ENCODE assay signal across 11 cellular contexts in the genomic region with DNA sequence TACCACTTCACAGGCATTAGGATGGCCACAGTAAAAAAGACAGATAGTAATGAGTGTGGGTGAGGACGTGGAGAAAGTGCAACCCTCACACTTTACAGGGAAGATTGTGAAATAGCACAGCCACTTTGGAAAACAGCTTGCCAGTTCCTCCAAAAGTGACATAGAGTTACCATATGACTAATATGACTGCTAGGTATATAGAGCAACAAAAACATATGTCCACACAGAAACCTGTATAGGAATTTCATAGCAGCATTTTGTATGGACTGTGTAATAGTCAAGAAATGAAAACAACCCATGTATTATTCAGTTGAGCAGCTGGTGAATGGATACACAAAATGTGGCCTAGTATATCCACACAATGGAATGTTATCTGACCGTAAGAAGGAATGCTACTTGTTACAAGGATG. TPM values are rescaled to one million over a fixed set of nuclear protein-coding genes. Genes with fewer than 3 reads are reported as not detected.
A peak's percentile ranks its signal among the peaks of the same experiment; 100 is the strongest.
DNase-seq lines count a peak whose midpoint lies in the region; TF ChIP-seq lines count a peak whose summit lies in the region.
"Had no signal": no experiment of that assay in that cellular context is flagged by ENCODE, and none has a peak within 500 bp of the region (broad histone marks: within the 10 kb centered on the region; RNA-seq: fewer than 3 reads in every experiment).

No MANE protein-coding gene starts in this region.

- peaks cover 49% of the 10 kb centered on the region for H3K4me1 Mint-ChIP-seq in CD14-positive monocyte
- peaks cover 9% of the 10 kb centered on the region for H3K4me1 Mint-ChIP-seq in endodermal cell

- H3K9me3 ChIP-seq in endodermal cell (ENCODE audit: control insufficient read depth, low read length) (peaks cover 10% of the 10 kb centered on the region), muscle layer of colon (ENCODE audit: low read length) (no peaks in the 10 kb centered on the region)

- H3K9ac ChIP-seq in endodermal cell (ENCODE audit: extremely low read depth, low read length, poor library complexity, severe bottlenecking) (no peak overlapping the region), muscle layer of colon (ENCODE audit: low read length) (no peak overlapping the region)

- H3K4me1 ChIP-seq in endodermal cell (ENCODE audit: control insufficient read depth, insufficient read depth, low read length) (no peaks in the 10 kb centered on the region), muscle layer of colon (ENCODE audit: insufficient read depth, low read length) (peaks cover 62% of the 10 kb centered on the region)

- H3K27ac ChIP-seq in endodermal cell (ENCODE audit: low read depth, low read length) (no peak overlapping the region), muscle layer of colon (ENCODE audit: low read depth, low read length) (peak overlapping the region; percentile 71)

- peak overlapping the region; percentile 63 to 93 (median 85) for H3K27ac Mint-ChIP-seq in CD14-positive monocyte
- no peak overlapping the region for H3K27ac Mint-ChIP-seq in endodermal cell
- H3K27ac Mint-ChIP-seq: activated naive CD8-positive, alpha-beta T cell treated with anti-CD3 and anti-CD28 coated beads, Interleukin-2, amount 10 ng/mL, durations not matched to agents 7 days and 5 days had no signal

- H3K36me3 ChIP-seq in endodermal cell (ENCODE audit: control insufficient read depth, insufficient read depth, low read length) = no peaks in the 10 kb centered on the region
- no peaks in the 10 kb centered on the region for H3K36me3 ChIP-seq in muscle layer of colon (ENCODE audit: insufficient read depth, low read length)

- H3K9me3 Mint-ChIP-seq in CD14-positive monocyte = peaks cover 0 to 3% (median 0%) of the 10 kb centered on the region in 7 donors
- H3K9me3 Mint-ChIP-seq in endodermal cell = no peaks in the 10 kb centered on the region

- H3K27me3 ChIP-seq in endodermal cell (ENCODE audit: control insufficient read depth, insufficient read depth, low read length, poor library complexity, severe bottlenecking) (no peaks in the 10 kb centered on the region), muscle layer of colon (ENCODE audit: control insufficient read depth in 1 of 2, insufficient read depth in 2 of 2, low read length in 2 of 2) (no peaks in the 10 kb centered on the region)

- H3K27me3 Mint-ChIP-seq in CD14-positive monocyte (ENCODE audit: low read depth in 3 of 3) (peaks cover 0 to 4% (median 0%) of the 10 kb centered on the region in 3 donors), endodermal cell (ENCODE audit: insufficient read depth) (peaks cover 2% of the 10 kb centered on the region)
- H3K27me3 Mint-ChIP-seq: activated naive CD8-positive, alpha-beta T cell treated with anti-CD3 and anti-CD28 coated beads, Interleukin-2, amount 10 ng/mL, durations not matched to agents 7 days and 5 days had no signal

- H3K36me3 Mint-ChIP-seq in CD14-positive monocyte = peaks cover 0 to 5% of the 10 kb centered on the region in 2 donors
- H3K36me3 Mint-ChIP-seq in endodermal cell (ENCODE audit: low read depth) = no peaks in the 10 kb centered on the region

- 75 to 95% methylated on average over 2 of the region's 2 CpGs for WGBS in endodermal cell (ENCODE audit: insufficient coverage in 1 of 2, insufficient read length in 1 of 2), 2 experiments

- H3K4me3 ChIP-seq in endodermal cell (ENCODE audit: low read length) (no peak overlapping the region), muscle layer of colon (ENCODE audit: low read depth in 1 of 2, low read length in 2 of 2) (no peak overlapping the region)

- intact Hi-C loops in CD14-positive monocyte (cut with micrococcal nuclease) = loop anchor here in 1 of 2 donors (2.0 kb wide), 1 partner anchor 13 kb away; no protein-coding TSS in a partner anchor

- TF ChIP-seq CTCF in CD14-positive monocyte (IDR thresholded peaks at IDR 0.05) = no peak
- no peak for TF ChIP-seq CTCF in endodermal cell (conservative IDR thresholded peaks at IDR 0.05)

- H3K4me3 Mint-ChIP-seq in CD14-positive monocyte (peak overlapping the region in 1 of 2 donors; percentile 78), endodermal cell (no peak overlapping the region)
- H3K4me3 Mint-ChIP-seq: activated naive CD8-positive, alpha-beta T cell treated with anti-CD3 and anti-CD28 coated beads, Interleukin-2, amount 10 ng/mL, durations not matched to agents 7 days and 5 days had no signal

- DNase-seq in CD14-positive monocyte (ENCODE audit: low spot score) (no peak), NOMO-1 treated with dmso at 0.1 percent for 144 hours (lab: John Stamatoyannopoulos, UW; ENCODE audit: unreplicated experiment) (peak; percentile 50), endodermal cell (peak; percentile 7), T-helper 1 cell (no peak), GOT3 (lab: John Stamatoyannopoulos, UW) (no peak), iPS-NIHi7 (ENCODE audit: extremely low spot score) (no peak), RKO (ENCODE audit: low spot score) (no peak)
- DNase-seq: activated naive CD8-positive, alpha-beta T cell treated with anti-CD3 and anti-CD28 coated beads, Interleukin-2, amount 10 ng/mL, durations not matched to agents 7 days and 5 days; erythroblast; stimulated activated CD4-positive, alpha-beta T cell treated with anti-CD3 and anti-CD28 coated beads, Interleukin-12 subunit alpha, Interleukin-12 subunit beta, amount 100 ng/mL, for 4 hours had no signal

RNA-seq across cellular contexts. Expression of gene LBR, which starts 30.4 kb away (rescaled TPM):
- polyA plus RNA-seq in CD14-positive monocyte = 100 to 1,000 TPM; 100 to 125 TPM
- total RNA-seq in endodermal cell = 10 to 100 TPM; 49.8 to 72.3 TPM
- 98.3 TPM for polyA plus RNA-seq in endodermal cell (2013, experiment 1 of 2)
- 96.7 TPM for polyA plus RNA-seq in endodermal cell (2013, experiment 2 of 2)

Comparison
In these comparisons a context has a peak if more than half of its experiments do, and no peak if none do; other contexts are left out.
1. DNase-seq: peak in NOMO-1 treated with dmso at 0.1 percent for 144 hours (single experiment) and endodermal cell (single experiment); none in CD14-positive monocyte (single experiment), T-helper 1 cell (0 of 5), GOT3 (single experiment), iPS-NIHi7 (single experiment) and RKO (single experiment).